ENCODE assay signal across 21 cellular contexts in the genomic region with DNA sequence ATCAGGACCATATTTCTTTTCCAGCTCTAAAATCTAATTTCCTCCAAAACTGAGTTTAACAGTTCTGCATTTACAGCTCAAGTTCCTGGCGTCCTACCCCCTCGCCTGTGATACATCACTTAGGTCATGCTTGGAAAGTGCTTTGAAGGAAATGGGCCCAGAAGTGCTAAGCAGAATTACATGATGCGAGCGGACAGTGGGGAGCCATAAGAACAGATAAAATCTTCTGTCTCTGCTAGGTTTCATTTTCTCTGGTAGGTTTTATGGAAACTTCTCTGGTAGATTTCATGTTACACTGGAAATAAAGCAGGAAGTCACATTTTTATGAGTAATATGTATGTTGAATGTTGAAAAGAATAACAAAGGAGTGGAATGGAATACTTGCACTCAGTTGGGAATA.
DNase-seq lines count a peak whose midpoint lies in the region; TF ChIP-seq lines count a peak whose summit lies in the region.
"Had no signal": no experiment of that assay in that cellular context is flagged by ENCODE, and none has a peak within 500 bp of the region (broad histone marks: within the 10 kb centered on the region; RNA-seq: fewer than 3 reads in every experiment).

No MANE protein-coding gene starts in this region.

- H3K27ac Mint-ChIP-seq in progenitor cell of endocrine pancreas = no peak overlapping the region
- H3K27ac Mint-ChIP-seq: activated CD8-positive, alpha-beta T cell treated with anti-CD3 and anti-CD28 coated beads for 36 hours; CD4-positive, CD25-positive, alpha-beta regulatory T cell had no signal

- H3K4me3 ChIP-seq in astrocyte of the spinal cord (ENCODE audit: low read depth, low read length) (no peak overlapping the region), fibroblast of villous mesenchyme (ENCODE audit: low read depth, low read length) (no peak overlapping the region), skeletal muscle cell (ENCODE audit: low read depth, low read length) (no peak overlapping the region), transverse colon (no peak overlapping the region)
- H3K4me3 ChIP-seq: lung had no signal

- WGBS in transverse colon (ENCODE audit: low coverage in 1 of 2), 2 donors = 88 to 89% methylated on average over 3 to 4 of the region's 4 CpGs

- H3K27me3 Mint-ChIP-seq in progenitor cell of endocrine pancreas = no peaks in the 10 kb centered on the region

- no peak for TF ChIP-seq CTCF in astrocyte of the spinal cord (IDR thresholded peaks at IDR 0.05; ENCODE audit: low read depth, low read length)
- TF ChIP-seq CTCF in fibroblast of villous mesenchyme (IDR thresholded peaks at IDR 0.05; ENCODE audit: insufficient read depth, low read depth, low read length) = no peak
- no peak for TF ChIP-seq CTCF in transverse colon (IDR thresholded peaks at IDR 0.05)
- no peak for TF ChIP-seq CTCF in progenitor cell of endocrine pancreas (IDR thresholded peaks at IDR 0.05; ENCODE audit: unreplicated experiment)

- peaks cover 19% of the 10 kb centered on the region for H3K4me1 Mint-ChIP-seq in progenitor cell of endocrine pancreas (ENCODE audit: low read depth)
- H3K4me1 Mint-ChIP-seq: CD4-positive, CD25-positive, alpha-beta regulatory T cell had no signal

- intact Hi-C loops in transverse colon (cut with DNase I; ENCODE audit: low total_unique reads) = no loop called here

- H3K4me1 ChIP-seq in transverse colon = no peaks in the 10 kb centered on the region

- no peaks in the 10 kb centered on the region for H3K36me3 ChIP-seq in transverse colon
- H3K36me3 ChIP-seq: neutrophil had no signal

- H3K27ac ChIP-seq in transverse colon = no peak overlapping the region
- H3K27ac ChIP-seq: epithelial cell of prostate, KMS-11, neutrophil had no signal

- H3K27me3 ChIP-seq in transverse colon = no peaks in the 10 kb centered on the region
- H3K27me3 ChIP-seq: neutrophil had no signal

- in situ Hi-C loops in astrocyte of the spinal cord (cut with HindIII; ENCODE audit: low sequenced_read_pairs) (no loop called here), transverse colon (cut with MboI; ENCODE audit: low pct_ligation_motif_present in 1 of 4, low pct_unique_long_range_greater_than_20kb in 1 of 4, low sequenced_read_pairs in 3 of 4) (no loop called here)

- peak; percentile 2 for DNase-seq in EL
- peak; percentile 32 for DNase-seq in astrocyte of the spinal cord (ENCODE audit: low read depth, low spot score)
- peak; percentile 21 for DNase-seq in fibroblast of villous mesenchyme (ENCODE audit: low read depth)
- DNase-seq in skeletal muscle cell (ENCODE audit: low read depth) = peak; percentile 8
- no peak for DNase-seq in transverse colon
- DNase-seq in progenitor cell of endocrine pancreas (ENCODE audit: low spot score, unreplicated experiment) = no peak
- no peak for DNase-seq in SHP77 treated with DMSO at 0.1 percent for 48 hours (lab: John Stamatoyannopoulos, UW)
- DNase-seq: activated CD8-positive, alpha-beta T cell treated with anti-CD3 and anti-CD28 coated beads for 36 hours; activated T-cell treated with anti-CD3 and anti-CD28 coated beads, Interleukin-2, amount 50 U/mL, for 1 hour; amniotic stem cell; CD4-positive, CD25-positive, alpha-beta regulatory T cell; NCI-H1092; NCI-H2029; NCI-H226; NCI-H774; stimulated activated CD4-positive, alpha-beta T cell treated with anti-CD3 and anti-CD28 coated beads, Interleukin-15, amount 100 ng/mL, for 24 hours; SW 1271 had no signal

- H3K9me3 ChIP-seq in transverse colon = no peaks in the 10 kb centered on the region
- H3K9me3 ChIP-seq: neutrophil had no signal

- no peak for TF ChIP-seq EP300 in transverse colon (IDR thresholded peaks at IDR 0.05; ENCODE audit: low read depth)

- TF ChIP-seq POLR2A in transverse colon (IDR thresholded peaks at IDR 0.05) = no peak

- H3K36me3 Mint-ChIP-seq in progenitor cell of endocrine pancreas (ENCODE audit: insufficient read depth) = no peaks in the 10 kb centered on the region
- H3K36me3 Mint-ChIP-seq: CD4-positive, CD25-positive, alpha-beta regulatory T cell had no signal

- no peaks in the 10 kb centered on the region for H3K9me3 Mint-ChIP-seq in progenitor cell of endocrine pancreas (ENCODE audit: low read depth)

- H3K4me3 Mint-ChIP-seq in progenitor cell of endocrine pancreas (ENCODE audit: low read depth) = no peak overlapping the region
- H3K4me3 Mint-ChIP-seq: activated CD8-positive, alpha-beta T cell treated with anti-CD3 and anti-CD28 coated beads for 36 hours; CD4-positive, CD25-positive, alpha-beta regulatory T cell had no signal

Comparison
In these comparisons a context has a peak if more than half of its experiments do, and no peak if none do; other contexts are left out.
1. DNase-seq: peak in EL (single experiment), astrocyte of the spinal cord (single experiment), fibroblast of villous mesenchyme (single experiment) and skeletal muscle cell (single experiment); none in transverse colon (single experiment), progenitor cell of endocrine pancreas (single experiment) and SHP77 treated with DMSO at 0.1 percent for 48 hours (single experiment).